ENCODE assay signal across 10 cellular contexts in the genomic region with DNA sequence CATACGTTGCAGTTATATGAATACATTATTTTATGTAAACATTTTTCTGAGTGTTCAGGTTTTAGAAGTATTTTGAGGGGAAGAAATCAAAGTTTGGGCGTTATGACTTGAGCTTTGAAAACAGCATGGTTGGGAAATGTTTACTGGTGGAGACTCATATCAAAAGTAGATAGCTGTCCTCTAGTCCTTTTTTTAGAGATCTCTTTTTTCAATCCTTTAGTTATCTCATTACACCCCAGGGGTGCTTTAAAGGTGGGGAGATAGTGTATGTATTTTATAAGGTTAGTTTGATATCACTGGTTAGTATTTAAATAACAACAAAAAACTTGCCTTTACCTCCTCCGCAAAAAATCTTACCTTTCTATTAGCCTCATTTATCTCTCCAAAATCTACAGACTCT. TPM values are rescaled to one million over a fixed set of nuclear protein-coding genes. Genes with fewer than 3 reads are reported as not detected.
A peak's percentile ranks its signal among the peaks of the same experiment; 100 is the strongest.
DNase-seq lines count a peak whose midpoint lies in the region; ATAC-seq and TF ChIP-seq lines count a peak whose summit lies in the region.
"Had no signal": no experiment of that assay in that cellular context is flagged by ENCODE, and none has a peak within 500 bp of the region (broad histone marks: within the 10 kb centered on the region; RNA-seq: fewer than 3 reads in every experiment).

No MANE protein-coding gene starts in this region.

- H3K4me1 Mint-ChIP-seq in activated naive CD8-positive, alpha-beta T cell (ENCODE audit: low read depth) = peaks cover 65% of the 10 kb centered on the region

- H3K27me3 ChIP-seq in cardiac muscle cell (no peaks in the 10 kb centered on the region), kidney epithelial cell (ENCODE audit: control insufficient read depth, insufficient read depth, low read length) (no peaks in the 10 kb centered on the region), upper lobe of right lung (no peaks in the 10 kb centered on the region)

- peak overlapping the region; percentile 98 for H3K27ac ChIP-seq in cardiac muscle cell
- H3K27ac ChIP-seq in upper lobe of right lung = peak overlapping the region; percentile 32

- no peak overlapping the region for H3K27ac Mint-ChIP-seq in activated naive CD8-positive, alpha-beta T cell

- TF ChIP-seq CTCF in cardiac muscle cell (IDR thresholded peaks at IDR 0.05; ENCODE audit: low read depth, low read length) = no peak
- no peak for TF ChIP-seq CTCF in kidney epithelial cell (IDR thresholded peaks at IDR 0.05; ENCODE audit: insufficient read depth, low read length, poor library complexity, severe bottlenecking)
- TF ChIP-seq CTCF in upper lobe of right lung (IDR thresholded peaks at IDR 0.05) = no peak

- ATAC-seq in Right ventricle myocardium inferior = no peak
- ATAC-seq in upper lobe of right lung = no peak
- no peak for ATAC-seq in left lobe of liver

- no peak for DNase-seq in cardiac muscle cell (ENCODE audit: low read depth in 1 of 2, low spot score in 1 of 2)
- DNase-seq in Right ventricle myocardium inferior (ENCODE audit: missing footprints) = no peak
- DNase-seq in kidney epithelial cell (ENCODE audit: low read depth) = no peak
- DNase-seq in upper lobe of right lung = no peak
- no peak for DNase-seq in cortex of kidney (lab: John Stamatoyannopoulos, UW)
- DNase-seq in HPDE6-E6E7 (ENCODE audit: extremely low spot score) = no peak
- DNase-seq in left lobe of liver (ENCODE audit: low spot score) = no peak
- DNase-seq: activated CD4-positive, CD25-positive, alpha-beta regulatory T cell; MV-4-11 had no signal

- H3K36me3 ChIP-seq in cardiac muscle cell (no peaks in the 10 kb centered on the region), kidney epithelial cell (ENCODE audit: control insufficient read depth, insufficient read depth, low read length) (no peaks in the 10 kb centered on the region), upper lobe of right lung (no peaks in the 10 kb centered on the region)

- H3K4me3 ChIP-seq in cardiac muscle cell (peak overlapping the region; percentile 84), kidney epithelial cell (ENCODE audit: low read depth, low read length) (peak overlapping the region; percentile 95), upper lobe of right lung (peak overlapping the region; percentile 77)

- H3K27me3 Mint-ChIP-seq in activated naive CD8-positive, alpha-beta T cell = no peaks in the 10 kb centered on the region

- H3K4me1 ChIP-seq in cardiac muscle cell (ENCODE audit: low read depth) (peaks cover 31% of the 10 kb centered on the region), upper lobe of right lung (peaks cover 46% of the 10 kb centered on the region)

- intact Hi-C loops in Right ventricle myocardium inferior (cut with DNase I) = loop anchor here (5.0 to 10.0 kb wide), 4 partner anchors 63 to 720 kb away; a partner anchor contains a TSS
- intact Hi-C loops in upper lobe of right lung (cut with DNase I) = no loop called here

- H3K9me3 Mint-ChIP-seq in activated naive CD8-positive, alpha-beta T cell (ENCODE audit: low read depth) = no peaks in the 10 kb centered on the region

- peaks cover 6% of the 10 kb centered on the region for H3K36me3 Mint-ChIP-seq in activated naive CD8-positive, alpha-beta T cell

- H3K9me3 ChIP-seq in cardiac muscle cell (ENCODE audit: low read depth) = no peaks in the 10 kb centered on the region
- H3K9me3 ChIP-seq in upper lobe of right lung = no peaks in the 10 kb centered on the region

- H3K4me3 Mint-ChIP-seq in activated naive CD8-positive, alpha-beta T cell = peak overlapping the region; percentile 97

RNA-seq across cellular contexts. Expression of a gene that starts 2.3 kb away (rescaled TPM):
- total RNA-seq in cardiac muscle cell (51.2 and 68.7 TPM in 2 replicates), Right ventricle myocardium inferior (22.1 TPM), kidney epithelial cell (37.3 and 40.4 TPM in 2 replicates), upper lobe of right lung (82.8 TPM), left lobe of liver (14.8 TPM)
- polyA plus RNA-seq in cardiac muscle cell = 44.6 and 51.7 TPM in 2 replicates
